ENCODE assay signal across 18 cellular contexts in the genomic region with DNA sequence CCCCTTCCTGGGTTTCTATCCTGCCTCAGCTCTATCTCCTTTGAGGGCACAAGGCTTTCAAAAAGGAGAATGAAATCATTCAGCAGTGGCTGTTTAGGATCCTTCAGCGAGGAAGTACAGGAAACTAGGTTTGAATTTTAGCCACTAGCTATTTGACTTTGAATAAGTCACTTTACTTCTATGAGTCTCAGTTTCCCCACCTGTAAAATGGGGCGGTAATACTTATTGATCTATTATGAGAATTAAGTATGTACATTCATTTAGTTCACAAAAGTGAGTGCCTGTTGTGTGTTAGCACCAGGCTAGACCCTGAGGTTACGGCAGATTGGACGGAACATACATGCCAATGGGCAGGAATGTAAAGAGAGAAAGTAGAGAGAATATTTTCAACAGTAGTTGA. TPM values are rescaled to one million over a fixed set of nuclear protein-coding genes. Genes with fewer than 3 reads are reported as not detected.
DNase-seq lines count a peak whose midpoint lies in the region; ATAC-seq and TF ChIP-seq lines count a peak whose summit lies in the region.
"Had no signal": no experiment of that assay in that cellular context is flagged by ENCODE, and none has a peak within 500 bp of the region (broad histone marks: within the 10 kb centered on the region; RNA-seq: fewer than 3 reads in every experiment).

No MANE protein-coding gene starts in this region.

- TF ChIP-seq POLR2A in Peyer's patch (IDR thresholded peaks at IDR 0.05) = no peak

- intact Hi-C loops in upper lobe of right lung (cut with DNase I) = no loop called here

- peaks cover 0 to 54% (median 4%) of the 10 kb centered on the region in 4 donors for H3K4me1 ChIP-seq in Peyer's patch
- H3K4me1 ChIP-seq in foreskin keratinocyte = peaks cover 54% of the 10 kb centered on the region
- peaks cover 0 to 10% of the 10 kb centered on the region in 2 donors for H3K4me1 ChIP-seq in muscle layer of duodenum (ENCODE audit: control insufficient read depth in 1 of 2, insufficient read depth in 2 of 2, low read length in 2 of 2)
- peaks cover 7% of the 10 kb centered on the region for H3K4me1 ChIP-seq in upper lobe of right lung
- H3K4me1 ChIP-seq: heart left ventricle had no signal

- DNase-seq in Peyer's patch = no peak
- DNase-seq in foreskin keratinocyte = no peak
- DNase-seq in upper lobe of right lung = no peak
- DNase-seq in stimulated activated CD4-positive, alpha-beta T cell treated with anti-CD3 and anti-CD28 coated beads, Interleukin-15, amount 100 ng/mL, for 24 hours = no peak
- no peak for DNase-seq in GM19238 (ENCODE audit: insufficient read length, low spot score)
- DNase-seq: activated CD4-positive, alpha-beta memory T cell treated with anti-CD3 and anti-CD28 coated beads, Interleukin-2, amount 10 ng/mL, durations not matched to agents 7 days and 5 days; activated naive CD4-positive, alpha-beta T cell treated with anti-CD3 and anti-CD28 coated beads for 36 hours; anterior cingulate cortex; effector CD4-positive, alpha-beta T cell; heart left ventricle; Karpas-422; NCI-H1105 treated with DMSO at 0.1 percent for 48 hours; SJCRH30 had no signal

- H3K27ac ChIP-seq in Peyer's patch = peak overlapping the region in 3 of 4 donors; percentile 69 to 84 (median 74)
- peak overlapping the region; percentile 58 for H3K27ac ChIP-seq in foreskin keratinocyte
- peak overlapping the region; percentile 84 for H3K27ac ChIP-seq in muscle layer of duodenum (ENCODE audit: low read length)
- peak overlapping the region; percentile 55 for H3K27ac ChIP-seq in upper lobe of right lung
- H3K27ac ChIP-seq: heart left ventricle, SJCRH30 had no signal

- no peak for ATAC-seq in foreskin keratinocyte
- no peak for ATAC-seq in upper lobe of right lung
- no peak for ATAC-seq in HG03432 (IDR thresholded peaks at IDR 0.05; ENCODE audit: unreplicated experiment)
- ATAC-seq: heart left ventricle; natural killer cell treated with Interleukin-12 subunit alpha and Interleukin-12 subunit beta and Interleukin-15 and Interleukin-18, amount 100 ng/mL, for 72 hours had no signal

- no peak for TF ChIP-seq CTCF in Peyer's patch (IDR thresholded peaks at IDR 0.05)
- no peak for TF ChIP-seq CTCF in foreskin keratinocyte (conservative IDR thresholded peaks at IDR 0.05)
- TF ChIP-seq CTCF in upper lobe of right lung (IDR thresholded peaks at IDR 0.05) = no peak

- no peaks in the 10 kb centered on the region for H3K27me3 ChIP-seq in Peyer's patch
- no peaks in the 10 kb centered on the region for H3K27me3 ChIP-seq in foreskin keratinocyte
- H3K27me3 ChIP-seq in muscle layer of duodenum (ENCODE audit: low read depth, low read length) = no peaks in the 10 kb centered on the region
- no peaks in the 10 kb centered on the region for H3K27me3 ChIP-seq in upper lobe of right lung
- H3K27me3 ChIP-seq: SJCRH30 had no signal

- H3K9me3 ChIP-seq in Peyer's patch (no peaks in the 10 kb centered on the region), muscle layer of duodenum (ENCODE audit: control insufficient read depth in 1 of 2, low read length in 2 of 2) (no peaks in the 10 kb centered on the region), upper lobe of right lung (no peaks in the 10 kb centered on the region)
- H3K9me3 ChIP-seq: heart left ventricle, SJCRH30 had no signal

- H3K4me3 ChIP-seq in Peyer's patch (no peak overlapping the region), muscle layer of duodenum (ENCODE audit: low read depth in 1 of 2, low read length in 2 of 2) (no peak overlapping the region), upper lobe of right lung (no peak overlapping the region)
- H3K4me3 ChIP-seq: heart left ventricle, SJCRH30 had no signal

- peaks cover 0 to 7% (median 0%) of the 10 kb centered on the region in 3 donors for H3K36me3 ChIP-seq in Peyer's patch
- H3K36me3 ChIP-seq in muscle layer of duodenum (ENCODE audit: control insufficient read depth in 1 of 2, insufficient read depth in 2 of 2, low read length in 2 of 2) = no peaks in the 10 kb centered on the region
- H3K36me3 ChIP-seq in upper lobe of right lung = no peaks in the 10 kb centered on the region
- H3K36me3 ChIP-seq: heart left ventricle, SJCRH30 had no signal

RNA-seq across cellular contexts. Expression of gene CDH1, which starts 6.6 kb away (rescaled TPM):
- total RNA-seq in Peyer's patch (100 to 1,000 TPM in 3 of 4 donors, 10 to 100 TPM in 1; 56.9 to 612 (median 429) TPM), foreskin keratinocyte (210 and 216 TPM in 2 replicates), upper lobe of right lung (128 TPM)
- 73.4 and 89.6 TPM in 2 replicates for polyA plus RNA-seq in foreskin keratinocyte
- total RNA-seq: fibroblast of lung, HT1080, SJCRH30 had no signal
